1 cellular context compared by ENCODE assay signal in genomic region chr19:55677572-55678028, GRCh38.
TF ChIP-seq lines count a peak whose summit lies in the region.

No MANE protein-coding gene starts in this region.

TF ChIP-seq in GM12878, 131 proteins besides CTCF, POLR2A, EP300 and RAD21:
- TF ChIP-seq YBX1 (IDR thresholded peaks at IDR 0.05) (peak; percentile 5; the same call in 1 of the 2 replicates), TCF7 (IDR thresholded peaks at IDR 0.05; ENCODE audit: borderline replicate concordance) (no peak), MEF2B (IDR thresholded peaks at IDR 0.05; ENCODE audit: partially characterized antibody, poor library complexity, severe bottlenecking) (peak; percentile 51)
